1 cellular context compared by ENCODE assay signal in genomic region chr9:19036611-19037010, GRCh38.
TF ChIP-seq lines count a peak whose summit lies in the region.

No MANE protein-coding gene starts in this region.

TF ChIP-seq in H1, 55 proteins besides CTCF, POLR2A, EP300 and RAD21:
- no peak for TF ChIP-seq MAX (IDR thresholded peaks at IDR 0.05)
- no peak for TF ChIP-seq POLR2AphosphoS5 (IDR thresholded peaks at IDR 0.05; ENCODE audit: low read depth, low read length)
- TF ChIP-seq EZH2 (IDR thresholded peaks at IDR 0.05; ENCODE audit: low read depth, low read length, severe bottlenecking) = no peak
- no peak for TF ChIP-seq CEBPB (IDR thresholded peaks at IDR 0.05; ENCODE audit: low read depth, low read length)
- TF ChIP-seq BACH1 (IDR thresholded peaks at IDR 0.05; ENCODE audit: low read length) = no peak
- TF ChIP-seq BCL11A (IDR thresholded peaks at IDR 0.05; ENCODE audit: low read depth in 2 of 2, low read length in 2 of 2) = no peak
- TF ChIP-seq CREB1 (IDR thresholded peaks at IDR 0.05) = no peak
- TF ChIP-seq ATF2 (IDR thresholded peaks at IDR 0.05; ENCODE audit: low read length) = no peak
- no peak for TF ChIP-seq EGR1 (IDR thresholded peaks at IDR 0.05; ENCODE audit: borderline replicate concordance, low read depth, low read length)
- no peak for TF ChIP-seq RBBP5 (IDR thresholded peaks at IDR 0.05; ENCODE audit: borderline replicate concordance, low read depth, low read length)
- no peak for TF ChIP-seq SIN3A (conservative IDR thresholded peaks at IDR 0.05 in 1 of 2, IDR thresholded peaks at IDR 0.05 in 1 of 2; ENCODE audit: low read depth in 1 of 2, low read length in 2 of 2)
- no peak for TF ChIP-seq TCF12 (IDR thresholded peaks at IDR 0.05; ENCODE audit: low read depth, low read length)
- no peak for TF ChIP-seq YY1 (IDR thresholded peaks at IDR 0.05; ENCODE audit: low read depth, low read length)
- no peak for TF ChIP-seq SIX5 (IDR thresholded peaks at IDR 0.05; ENCODE audit: low read depth, low read length)
